In the genomic region with DNA sequence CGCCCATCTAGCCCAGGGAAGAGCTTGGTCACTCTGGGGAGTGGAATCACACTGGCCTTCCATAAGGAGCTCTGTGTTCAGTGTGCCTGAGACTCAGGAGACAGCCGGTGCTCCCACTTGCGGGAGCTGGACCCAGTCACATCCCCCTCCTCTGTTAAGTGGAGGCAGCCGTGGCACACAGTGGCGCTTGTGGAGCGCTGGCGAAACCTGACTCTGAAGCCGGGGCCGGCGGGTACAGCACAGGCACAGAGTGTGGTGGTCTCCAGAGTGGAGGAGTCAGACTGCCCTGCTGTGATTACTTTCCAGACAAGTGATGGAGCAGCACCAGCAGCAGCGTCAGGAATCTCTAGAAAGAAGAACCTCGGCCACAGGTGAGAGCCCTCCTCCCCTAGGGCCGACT, we compare ENCODE assay signal across 8 cellular contexts. TPM values are rescaled to one million over a fixed set of nuclear protein-coding genes. Genes with fewer than 3 reads are reported as not detected.
"Had no signal": no experiment of that assay in that cellular context is flagged by ENCODE, and none has a peak within 500 bp of the region (broad histone marks: within the 10 kb centered on the region; RNA-seq: fewer than 3 reads in every experiment).

No MANE protein-coding gene starts in this region.

- H3K4me2 ChIP-seq: GM23338 had no signal

- DNase-seq: H9, HCEC 1CT, KG1 had no signal

- ATAC-seq: GM23338, HepG2, K562 had no signal

- H3K9me3 Mint-ChIP-seq: GM23338, H9 had no signal

- H3K4me3 ChIP-seq: GM23338, K562 had no signal

- H3K27ac Mint-ChIP-seq: GM23338 had no signal

- H2AFZ ChIP-seq: GM23338 had no signal

- H3K4me3 Mint-ChIP-seq: GM23338, H9 had no signal

- H3K27ac ChIP-seq: HL-60 had no signal

RNA-seq across cellular contexts. Expression of a gene that starts 33.0 kb away (rescaled TPM):
- total RNA-seq: HT1080 had no signal
